In the genomic region with DNA sequence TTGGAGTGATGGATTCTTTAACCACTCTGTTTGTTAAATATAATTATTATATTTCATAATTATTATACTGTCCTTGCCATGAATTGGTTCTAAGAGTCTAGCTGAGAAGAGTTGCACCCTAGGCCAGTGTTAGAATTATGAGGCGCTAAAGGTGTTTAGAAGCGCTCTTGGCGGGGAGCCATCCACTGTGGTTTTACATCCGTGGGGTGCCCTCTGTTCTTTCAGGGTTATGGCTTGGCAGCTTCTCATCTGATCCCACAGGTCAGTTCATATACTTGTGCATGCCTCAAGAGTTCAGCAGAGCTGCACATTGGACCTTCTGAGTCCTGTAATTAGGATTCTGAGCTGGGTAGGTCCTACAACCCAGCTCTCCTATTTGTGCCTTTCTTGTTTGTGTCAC, we compare ENCODE assay signal across 1 cellular context.
TF ChIP-seq lines count a peak whose summit lies in the region.

No MANE protein-coding gene starts in this region.

TF ChIP-seq in HCT116, 20 proteins besides CTCF, POLR2A, EP300 and RAD21 (continued from another document):
- TF ChIP-seq, protein P1, sequence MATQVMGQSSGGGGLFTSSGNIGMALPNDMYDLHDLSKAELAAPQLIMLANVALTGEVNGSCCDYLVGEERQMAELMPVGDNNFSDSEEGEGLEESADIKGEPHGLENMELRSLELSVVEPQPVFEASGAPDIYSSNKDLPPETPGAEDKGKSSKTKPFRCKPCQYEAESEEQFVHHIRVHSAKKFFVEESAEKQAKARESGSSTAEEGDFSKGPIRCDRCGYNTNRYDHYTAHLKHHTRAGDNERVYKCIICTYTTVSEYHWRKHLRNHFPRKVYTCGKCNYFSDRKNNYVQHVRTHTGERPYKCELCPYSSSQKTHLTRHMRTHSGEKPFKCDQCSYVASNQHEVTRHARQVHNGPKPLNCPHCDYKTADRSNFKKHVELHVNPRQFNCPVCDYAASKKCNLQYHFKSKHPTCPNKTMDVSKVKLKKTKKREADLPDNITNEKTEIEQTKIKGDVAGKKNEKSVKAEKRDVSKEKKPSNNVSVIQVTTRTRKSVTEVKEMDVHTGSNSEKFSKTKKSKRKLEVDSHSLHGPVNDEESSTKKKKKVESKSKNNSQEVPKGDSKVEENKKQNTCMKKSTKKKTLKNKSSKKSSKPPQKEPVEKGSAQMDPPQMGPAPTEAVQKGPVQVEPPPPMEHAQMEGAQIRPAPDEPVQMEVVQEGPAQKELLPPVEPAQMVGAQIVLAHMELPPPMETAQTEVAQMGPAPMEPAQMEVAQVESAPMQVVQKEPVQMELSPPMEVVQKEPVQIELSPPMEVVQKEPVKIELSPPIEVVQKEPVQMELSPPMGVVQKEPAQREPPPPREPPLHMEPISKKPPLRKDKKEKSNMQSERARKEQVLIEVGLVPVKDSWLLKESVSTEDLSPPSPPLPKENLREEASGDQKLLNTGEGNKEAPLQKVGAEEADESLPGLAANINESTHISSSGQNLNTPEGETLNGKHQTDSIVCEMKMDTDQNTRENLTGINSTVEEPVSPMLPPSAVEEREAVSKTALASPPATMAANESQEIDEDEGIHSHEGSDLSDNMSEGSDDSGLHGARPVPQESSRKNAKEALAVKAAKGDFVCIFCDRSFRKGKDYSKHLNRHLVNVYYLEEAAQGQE (IDR thresholded peaks at IDR 0.05; ENCODE audit: low read depth), result no peak
